Comparison of ENCODE assay signal across 1 cellular context in genomic region chr12:50507930-50508329, GRCh38.
TF ChIP-seq lines count a peak whose summit lies in the region.

No MANE protein-coding gene starts in this region.

TF ChIP-seq in GM12878, 131 proteins besides CTCF, POLR2A, EP300 and RAD21 (continued from another document):
- no peak for TF ChIP-seq IRF3 (IDR thresholded peaks at IDR 0.05)
- no peak for TF ChIP-seq MTA3 (IDR thresholded peaks at IDR 0.05; ENCODE audit: borderline replicate concordance, low read length)
- no peak for TF ChIP-seq NR2C2 (IDR thresholded peaks at IDR 0.05; ENCODE audit: borderline replicate concordance, control insufficient read depth, insufficient read length, low read depth)
- no peak for TF ChIP-seq POLR2AphosphoS5 (IDR thresholded peaks at IDR 0.05; ENCODE audit: low read length)
- no peak for TF ChIP-seq PML (IDR thresholded peaks at IDR 0.05; ENCODE audit: low read length)
